8 cellular contexts compared by ENCODE assay signal in genomic region chr1:159012495-159012894, GRCh38. TPM values are rescaled to one million over a fixed set of nuclear protein-coding genes. Genes with fewer than 3 reads are reported as not detected.
DNase-seq lines count a peak whose midpoint lies in the region; ATAC-seq, FAIRE-seq and TF ChIP-seq lines count a peak whose summit lies in the region.

No MANE protein-coding gene starts in this region.

- peak; percentile 87 for FAIRE-seq in GM12892 (lab: Jason Lieb, UNC)

- H3K4me3 Mint-ChIP-seq in activated CD4-positive, alpha-beta T cell treated with anti-CD3 and anti-CD28 coated beads, Interleukin-2, amount 10 ng/mL, durations not matched to agents 7 days and 5 days, result peak overlapping the region; percentile 86

- TF ChIP-seq CTCF in esophagus squamous epithelium (IDR thresholded peaks at IDR 0.05) (no peak), GM13976 (IDR thresholded peaks at IDR 0.05; ENCODE audit: borderline replicate concordance, control extremely low read depth, extremely low read depth, insufficient read depth, missing control alignments) (no peak)

- H3K4me1 Mint-ChIP-seq in activated CD4-positive, alpha-beta T cell treated with anti-CD3 and anti-CD28 coated beads, Interleukin-2, amount 10 ng/mL, durations not matched to agents 7 days and 5 days, result peaks cover 53% of the 10 kb centered on the region

- POLR2A ChIA-PET in activated CD4-positive, alpha-beta T cell treated with anti-CD3 and anti-CD28 coated beads, Interleukin-2, amount 10 ng/mL, durations not matched to agents 7 days and 5 days (lab: Charles Lee), result interaction anchor here (0.9 to 1.9 kb wide), 2 partner anchors 56 to 64 kb away, joined by 5 to 17 read pairs; partner anchors contain the start of gene AIM2

- no peaks in the 10 kb centered on the region for H3K27me3 Mint-ChIP-seq in activated CD4-positive, alpha-beta T cell treated with anti-CD3 and anti-CD28 coated beads, Interleukin-2, amount 10 ng/mL, durations not matched to agents 7 days and 5 days

- no peaks in the 10 kb centered on the region for H3K9me3 ChIP-seq in esophagus squamous epithelium

- H3K4me3 ChIP-seq in esophagus squamous epithelium, result peak overlapping the region; percentile 22 to 79 (median 56)

- peaks cover 0 to 26% (median 15%) of the 10 kb centered on the region in 3 donors for H3K36me3 ChIP-seq in esophagus squamous epithelium

- H3K9me3 Mint-ChIP-seq in activated CD4-positive, alpha-beta T cell treated with anti-CD3 and anti-CD28 coated beads, Interleukin-2, amount 10 ng/mL, durations not matched to agents 7 days and 5 days, result no peaks in the 10 kb centered on the region

- H3K27ac ChIP-seq in esophagus squamous epithelium, result peak overlapping the region; percentile 76 to 90 (median 86)

- DNase-seq in GM12892 (ENCODE audit: insufficient read length) (no peak), esophagus squamous epithelium (lab: John Stamatoyannopoulos, UW) (no peak), KG1 (lab: John Stamatoyannopoulos, UW) (no peak), GM13976 (ENCODE audit: low spot score) (no peak)
- DNase-seq in activated CD4-positive, alpha-beta T cell treated with anti-CD3 and anti-CD28 coated beads, Interleukin-2, amount 10 ng/mL, durations not matched to agents 7 days and 5 days, result peak; percentile 79
- peak; percentile 77 for DNase-seq in stimulated activated CD4-positive, alpha-beta T cell treated with anti-CD3 and anti-CD28 coated beads, Interleukin-15, amount 100 ng/mL, for 24 hours

- peak overlapping the region; percentile 95 for H3K27ac Mint-ChIP-seq in activated CD4-positive, alpha-beta T cell treated with anti-CD3 and anti-CD28 coated beads, Interleukin-2, amount 10 ng/mL, durations not matched to agents 7 days and 5 days

- CTCF ChIA-PET in activated CD4-positive, alpha-beta T cell treated with anti-CD3 and anti-CD28 coated beads, Interleukin-2, amount 10 ng/mL, durations not matched to agents 7 days and 5 days (lab: Charles Lee), result interaction anchor here (1.4 kb wide), 1 partner anchor 64 kb away, joined by 7 read pairs; the partner anchor contains the start of gene AIM2

- intact Hi-C loops in esophagus squamous epithelium (cut with DNase I), result no loop called here

- TF ChIP-seq POLR2A in GM12892 (IDR thresholded peaks at IDR 0.05; ENCODE audit: low read depth, low read length) (peak; percentile 71; the same call in 1 of the 2 replicates), esophagus squamous epithelium (IDR thresholded peaks at IDR 0.05) (peak in 2 of 4 donors; percentile 5 to 76)

- in situ Hi-C loops in GM13976 (cut with MboI; ENCODE audit: low sequenced_read_pairs, unreplicated experiment), result loop anchor here (5.0 kb wide), 1 partner anchor 60 kb away; no protein-coding TSS in a partner anchor

- H3K4me1 ChIP-seq in esophagus squamous epithelium, result peaks cover 34 to 72% (median 43%) of the 10 kb centered on the region in 3 donors

- H3K36me3 Mint-ChIP-seq in activated CD4-positive, alpha-beta T cell treated with anti-CD3 and anti-CD28 coated beads, Interleukin-2, amount 10 ng/mL, durations not matched to agents 7 days and 5 days (ENCODE audit: low read depth), result peaks cover 71% of the 10 kb centered on the region

- WGBS in esophagus squamous epithelium, 2 donors, result 5 to 12% methylated on average over 6 of the region's 6 CpGs

- ATAC-seq in HG03108 (IDR thresholded peaks at IDR 0.05; ENCODE audit: unreplicated experiment) (peak; percentile 21), GM19324 (IDR thresholded peaks at IDR 0.05; ENCODE audit: low FRiP score, unreplicated experiment) (no peak)

- no peaks in the 10 kb centered on the region for H3K27me3 ChIP-seq in esophagus squamous epithelium

RNA-seq across cellular contexts. Expression of gene IFI16, which starts 2.8 kb away (rescaled TPM):
- polyA plus RNA-seq in GM12892 (2012; ENCODE audit: missing spikeins), result 184 TPM
- total RNA-seq in activated CD4-positive, alpha-beta T cell treated with anti-CD3 and anti-CD28 coated beads, Interleukin-2, amount 10 ng/mL, durations not matched to agents 7 days and 5 days, result 100 to 1,000 TPM; 300 to 342 TPM
- 100 to 1,000 TPM in 2 of 4 donors, 10 to 100 TPM in 2; 46.1 to 154 (median 96.9) TPM for total RNA-seq in esophagus squamous epithelium

Comparison
In these comparisons a context has a peak if more than half of its experiments do, and no peak if none do; other contexts are left out.
1. DNase-seq: peak in activated CD4-positive, alpha-beta T cell treated with anti-CD3 and anti-CD28 coated beads, Interleukin-2, amount 10 ng/mL, durations not matched to agents 7 days and 5 days (single experiment) and stimulated activated CD4-positive, alpha-beta T cell treated with anti-CD3 and anti-CD28 coated beads, Interleukin-15, amount 100 ng/mL, for 24 hours (single experiment); none in GM12892 (single experiment), esophagus squamous epithelium (single experiment), KG1 (single experiment) and GM13976 (single experiment).